ENCODE assay signal across 9 cellular contexts in the genomic region with DNA sequence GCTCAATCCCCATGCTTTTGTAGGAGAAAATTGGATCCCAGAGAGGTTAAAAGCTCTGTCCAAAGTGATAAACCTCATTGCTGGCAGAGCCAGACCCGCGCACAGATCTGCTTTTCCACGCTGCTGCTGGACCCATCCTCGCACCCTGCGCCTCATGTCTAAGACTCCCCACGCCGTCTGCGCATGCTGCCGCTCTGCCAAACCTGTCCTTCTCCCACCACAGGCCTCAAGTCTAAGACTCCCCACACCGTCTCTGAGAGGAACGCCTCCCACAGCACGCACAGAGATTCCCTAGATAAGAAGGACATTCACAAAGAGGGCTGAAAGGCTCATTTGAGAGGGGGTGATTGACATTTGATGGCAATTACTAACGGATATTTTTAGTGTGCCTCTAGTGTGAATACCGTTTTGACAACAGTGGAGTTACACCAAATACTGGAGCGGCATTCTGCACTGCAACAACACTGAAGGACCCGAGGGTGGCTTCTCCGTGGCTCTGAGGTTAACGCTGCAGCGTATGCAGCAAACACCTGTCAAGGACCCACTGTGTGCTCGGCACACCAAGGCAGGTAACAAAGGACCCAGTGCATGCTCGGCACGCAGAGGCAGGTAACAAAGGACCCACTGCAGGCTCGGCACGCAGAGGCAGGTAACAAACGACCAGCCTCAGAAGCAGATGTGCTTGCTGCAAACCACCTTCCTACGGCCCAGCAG.
DNase-seq lines count a peak whose midpoint lies in the region; ATAC-seq and TF ChIP-seq lines count a peak whose summit lies in the region.
"Had no signal": no experiment of that assay in that cellular context is flagged by ENCODE, and none has a peak within 500 bp of the region (broad histone marks: within the 10 kb centered on the region; RNA-seq: fewer than 3 reads in every experiment).

No MANE protein-coding gene starts in this region.

- no peak for TF ChIP-seq POLR2A in breast epithelium (IDR thresholded peaks at IDR 0.05)
- TF ChIP-seq POLR2A in uterus (IDR thresholded peaks at IDR 0.05), result no peak

- CTCF ChIA-PET in activated naive CD4-positive, alpha-beta T cell treated with anti-CD3 and anti-CD28 coated beads, Interleukin-2, amount 10 ng/mL, durations not matched to agents 7 days and 5 days (lab: Charles Lee), result interaction anchor here (0.8 kb wide), 2 partner anchors 9 to 44 kb away, joined by 3 read pairs; no protein-coding TSS in a partner anchor

- no peaks in the 10 kb centered on the region for H3K9me3 Mint-ChIP-seq in activated naive CD4-positive, alpha-beta T cell treated with anti-CD3 and anti-CD28 coated beads, Interleukin-2, amount 10 ng/mL, durations not matched to agents 7 days and 5 days

- peak overlapping the region in 1 of 2 donors; percentile 62 for H3K27ac ChIP-seq in breast epithelium
- H3K27ac ChIP-seq in uterus, result no peak overlapping the region

- TF ChIP-seq CTCF in breast epithelium (IDR thresholded peaks at IDR 0.05), result no peak
- no peak for TF ChIP-seq CTCF in uterus (IDR thresholded peaks at IDR 0.05)

- H3K27ac Mint-ChIP-seq in activated naive CD4-positive, alpha-beta T cell treated with anti-CD3 and anti-CD28 coated beads, Interleukin-2, amount 10 ng/mL, durations not matched to agents 7 days and 5 days, result peak overlapping the region; percentile 9

- H3K4me3 Mint-ChIP-seq in activated naive CD4-positive, alpha-beta T cell treated with anti-CD3 and anti-CD28 coated beads, Interleukin-2, amount 10 ng/mL, durations not matched to agents 7 days and 5 days, result peak overlapping the region; percentile 81

- DNase-seq in activated naive CD4-positive, alpha-beta T cell treated with anti-CD3 and anti-CD28 coated beads, Interleukin-2, amount 10 ng/mL, durations not matched to agents 7 days and 5 days, result peak; percentile 16
- no peak for DNase-seq in activated naive CD4-positive, alpha-beta T cell treated with anti-CD3 and anti-CD28 coated beads, Interleukin-2, amount 50 U/mL, for 16 hours
- no peak for DNase-seq in breast epithelium (ENCODE audit: low spot score in 2 of 2)
- no peak for DNase-seq in uterus
- DNase-seq in NOMO-1 treated with DMSO at 0.1 percent for 48 hours (lab: John Stamatoyannopoulos, UW; ENCODE audit: unreplicated experiment), result no peak
- DNase-seq: DND-41 had no signal

- peaks cover 36% of the 10 kb centered on the region for H3K4me1 Mint-ChIP-seq in activated naive CD4-positive, alpha-beta T cell treated with anti-CD3 and anti-CD28 coated beads, Interleukin-2, amount 10 ng/mL, durations not matched to agents 7 days and 5 days

- H3K9me3 ChIP-seq in breast epithelium (no peaks in the 10 kb centered on the region), mononuclear cell (ENCODE audit: low read depth, low read length) (no peaks in the 10 kb centered on the region), uterus (no peaks in the 10 kb centered on the region)

- ATAC-seq in HG03432 (IDR thresholded peaks at IDR 0.05; ENCODE audit: unreplicated experiment), result no peak
- no peak for ATAC-seq in HG03439 (IDR thresholded peaks at IDR 0.05; ENCODE audit: unreplicated experiment)

- intact Hi-C loops in breast epithelium (cut with DNase I; ENCODE audit: low total_unique reads) (loop anchor here (5.0 kb wide), 1 partner anchor 589 kb away; no protein-coding TSS in a partner anchor), uterus (cut with DNase I; ENCODE audit: low total_unique reads) (no loop called here)

- peaks cover 27% of the 10 kb centered on the region for H3K27me3 Mint-ChIP-seq in activated naive CD4-positive, alpha-beta T cell treated with anti-CD3 and anti-CD28 coated beads, Interleukin-2, amount 10 ng/mL, durations not matched to agents 7 days and 5 days

- H3K4me1 ChIP-seq in breast epithelium (no peaks in the 10 kb centered on the region), mononuclear cell (ENCODE audit: insufficient read depth, low read length) (peaks cover 14% of the 10 kb centered on the region), uterus (no peaks in the 10 kb centered on the region)

- H3K27me3 ChIP-seq in breast epithelium, result no peaks in the 10 kb centered on the region
- H3K27me3 ChIP-seq in mononuclear cell (ENCODE audit: insufficient read depth, low read length), result no peaks in the 10 kb centered on the region
- H3K27me3 ChIP-seq in uterus, result no peaks in the 10 kb centered on the region

- no peaks in the 10 kb centered on the region for H3K36me3 ChIP-seq in breast epithelium
- H3K36me3 ChIP-seq in uterus, result no peaks in the 10 kb centered on the region

- H3K36me3 Mint-ChIP-seq in activated naive CD4-positive, alpha-beta T cell treated with anti-CD3 and anti-CD28 coated beads, Interleukin-2, amount 10 ng/mL, durations not matched to agents 7 days and 5 days, result peaks cover 1% of the 10 kb centered on the region

- peak overlapping the region; percentile 52 to 74 (median 62) for H3K4me3 ChIP-seq in breast epithelium
- peak overlapping the region; percentile 35 for H3K4me3 ChIP-seq in mononuclear cell (ENCODE audit: low read length)
- peak overlapping the region; percentile 23 to 47 for H3K4me3 ChIP-seq in uterus
